In genomic region chr16:1407749-1408148, GRCh38 we compare ENCODE assay signal across 8 cellular contexts. TPM values are rescaled to one million over a fixed set of nuclear protein-coding genes. Genes with fewer than 3 reads are reported as not detected.
DNase-seq lines count a peak whose midpoint lies in the region; ATAC-seq, FAIRE-seq and TF ChIP-seq lines count a peak whose summit lies in the region.

No MANE protein-coding gene starts in this region.

- no peaks in the 10 kb centered on the region for H3K36me3 Mint-ChIP-seq in chondrocyte (ENCODE audit: low read depth)
- no peaks in the 10 kb centered on the region for H3K36me3 Mint-ChIP-seq in natural killer cell treated with Interleukin-12 subunit alpha and Interleukin-12 subunit beta and Interleukin-15 and Interleukin-18, amount 100 ng/mL, for 72 hours

- peak overlapping the region; percentile 49 to 83 (median 71); a peak in 20 of 22 replicates for H3K9ac ChIP-seq in BLaER1 treated with 17β-estradiol and CSF1 and Interleukin-3, amounts not matched to agents 10 nM and 100 nM

- DNase-seq in chondrocyte (ENCODE audit: low spot score) (no peak), RCC 7860 (ENCODE audit: low spot score) (no peak), superior temporal gyrus (ENCODE audit: extremely low spot score) (no peak), 8988T (no peak)
- no peak for DNase-seq in natural killer cell treated with Interleukin-12 subunit alpha and Interleukin-12 subunit beta and Interleukin-15 and Interleukin-18, amount 100 ng/mL, for 72 hours (ENCODE audit: low spot score)

- H3K4me3 Mint-ChIP-seq in chondrocyte (ENCODE audit: unreplicated experiment) = peak overlapping the region; percentile 78
- peak overlapping the region; percentile 81 for H3K4me3 Mint-ChIP-seq in natural killer cell treated with Interleukin-12 subunit alpha and Interleukin-12 subunit beta and Interleukin-15 and Interleukin-18, amount 100 ng/mL, for 72 hours

- no peaks in the 10 kb centered on the region for H3K27me3 ChIP-seq in BLaER1 treated with 17β-estradiol and CSF1 and Interleukin-3, amounts not matched to agents 10 nM and 100 nM

- peak; percentile 7 for ATAC-seq in HG03045 (IDR thresholded peaks at IDR 0.05; ENCODE audit: unreplicated experiment)
- ATAC-seq in natural killer cell treated with Interleukin-12 subunit alpha and Interleukin-12 subunit beta and Interleukin-15 and Interleukin-18, amount 100 ng/mL, for 72 hours = no peak
- ATAC-seq in GM21528 (IDR thresholded peaks at IDR 0.05; ENCODE audit: low FRiP score, unreplicated experiment) = no peak

- peaks cover 13% of the 10 kb centered on the region for H3K4me1 Mint-ChIP-seq in chondrocyte (ENCODE audit: low read depth)
- peaks cover 0 to 7% of the 10 kb centered on the region in 2 donors for H3K4me1 Mint-ChIP-seq in natural killer cell treated with Interleukin-12 subunit alpha and Interleukin-12 subunit beta and Interleukin-15 and Interleukin-18, amount 100 ng/mL, for 72 hours (ENCODE audit: low read depth in 2 of 2)

- no peaks in the 10 kb centered on the region for H3K27me3 Mint-ChIP-seq in chondrocyte (ENCODE audit: low read depth)
- no peaks in the 10 kb centered on the region for H3K27me3 Mint-ChIP-seq in natural killer cell treated with Interleukin-12 subunit alpha and Interleukin-12 subunit beta and Interleukin-15 and Interleukin-18, amount 100 ng/mL, for 72 hours

- no peaks in the 10 kb centered on the region for H3K9me3 Mint-ChIP-seq in chondrocyte (ENCODE audit: low read depth)
- no peaks in the 10 kb centered on the region for H3K9me3 Mint-ChIP-seq in natural killer cell treated with Interleukin-12 subunit alpha and Interleukin-12 subunit beta and Interleukin-15 and Interleukin-18, amount 100 ng/mL, for 72 hours

- no peak for FAIRE-seq in RCC 7860 (lab: Jason Lieb, UNC)

- H3K4me3 ChIP-seq in BLaER1 treated with 17β-estradiol and CSF1 and Interleukin-3, amounts not matched to agents 10 nM and 100 nM = peak overlapping the region; percentile 47 to 79 (median 67)

- peak overlapping the region; percentile 85 for H3K27ac Mint-ChIP-seq in chondrocyte (ENCODE audit: unreplicated experiment)
- peak overlapping the region in 1 of 2 donors; percentile 21 for H3K27ac Mint-ChIP-seq in natural killer cell treated with Interleukin-12 subunit alpha and Interleukin-12 subunit beta and Interleukin-15 and Interleukin-18, amount 100 ng/mL, for 72 hours

- H4K20me1 ChIP-seq in BLaER1 treated with 17β-estradiol and CSF1 and Interleukin-3, amounts not matched to agents 10 nM and 100 nM = peaks cover 68 to 95% (median 88%) of the 10 kb centered on the region in 11 experiments; a peak in 20 of 22 replicates

- TF ChIP-seq CTCF in chondrocyte (IDR thresholded peaks at IDR 0.05) = no peak

- H3K4me1 ChIP-seq in BLaER1 treated with 17β-estradiol and CSF1 and Interleukin-3, amounts not matched to agents 10 nM and 100 nM = peaks cover 27 to 60% (median 45%) of the 10 kb centered on the region in 10 experiments

- peak overlapping the region; percentile 74 to 100 (median 97) for H3K4me2 ChIP-seq in BLaER1 treated with 17β-estradiol and CSF1 and Interleukin-3, amounts not matched to agents 10 nM and 100 nM

- no peaks in the 10 kb centered on the region for H3K9me3 ChIP-seq in BLaER1 treated with 17β-estradiol and CSF1 and Interleukin-3, amounts not matched to agents 10 nM and 100 nM (replicated peaks in 1 of 11)

- H3K27ac ChIP-seq in BLaER1 treated with 17β-estradiol and CSF1 and Interleukin-3, amounts not matched to agents 10 nM and 100 nM = peak overlapping the region in 9 of 11 experiments; percentile 26 to 65 (median 53); a peak in 17 of 22 replicates

- H3K36me3 ChIP-seq in BLaER1 treated with 17β-estradiol and CSF1 and Interleukin-3, amounts not matched to agents 10 nM and 100 nM = peaks cover 26 to 61% (median 46%) of the 10 kb centered on the region in 11 experiments

RNA-seq across cellular contexts. Expression of gene UNKL, which starts 6.8 kb away (rescaled TPM):
- total RNA-seq in chondrocyte = 12.3 to 16.1 TPM (median 12.6 TPM) in 3 replicates
- 10 to 100 TPM; 25.4 to 72.1 TPM for total RNA-seq in natural killer cell treated with Interleukin-12 subunit alpha and Interleukin-12 subunit beta and Interleukin-15 and Interleukin-18, amount 100 ng/mL, for 72 hours

RNA-seq across cellular contexts. Expression of gene UQCC4, which starts 12.8 kb away (rescaled TPM):
- 7.9 to 11.0 TPM (median 9.3 TPM) in 3 replicates for total RNA-seq in chondrocyte
- total RNA-seq in natural killer cell treated with Interleukin-12 subunit alpha and Interleukin-12 subunit beta and Interleukin-15 and Interleukin-18, amount 100 ng/mL, for 72 hours = 10 to 100 TPM; 18.4 to 31.1 TPM

RNA-seq across cellular contexts. Expression of gene PERCC1, which starts 23.1 kb away (rescaled TPM):
- not detected in 3 replicates for total RNA-seq in chondrocyte
- 1 to 10 TPM in 1 of 2 donors, under 1 TPM in 1; 0.98 to 1.2 TPM for total RNA-seq in natural killer cell treated with Interleukin-12 subunit alpha and Interleukin-12 subunit beta and Interleukin-15 and Interleukin-18, amount 100 ng/mL, for 72 hours

RNA-seq across cellular contexts. Expression of gene CCDC154, which starts 36.6 kb away (rescaled TPM):
- 0.51 to 2.0 TPM (median 1.3 TPM) in 3 replicates for total RNA-seq in chondrocyte
- 1 to 10 TPM in 1 of 2 donors, under 1 TPM in 1; 0.38 to 3.6 TPM for total RNA-seq in natural killer cell treated with Interleukin-12 subunit alpha and Interleukin-12 subunit beta and Interleukin-15 and Interleukin-18, amount 100 ng/mL, for 72 hours

RNA-seq across cellular contexts. Expression of gene GNPTG, which starts 56.0 kb away (rescaled TPM):
- 58.3 to 68.4 TPM (median 60.7 TPM) in 3 replicates for total RNA-seq in chondrocyte
- 10 to 100 TPM; 36.1 to 38.9 TPM for total RNA-seq in natural killer cell treated with Interleukin-12 subunit alpha and Interleukin-12 subunit beta and Interleukin-15 and Interleukin-18, amount 100 ng/mL, for 72 hours
